8 cellular contexts compared by ENCODE assay signal in the genomic region with DNA sequence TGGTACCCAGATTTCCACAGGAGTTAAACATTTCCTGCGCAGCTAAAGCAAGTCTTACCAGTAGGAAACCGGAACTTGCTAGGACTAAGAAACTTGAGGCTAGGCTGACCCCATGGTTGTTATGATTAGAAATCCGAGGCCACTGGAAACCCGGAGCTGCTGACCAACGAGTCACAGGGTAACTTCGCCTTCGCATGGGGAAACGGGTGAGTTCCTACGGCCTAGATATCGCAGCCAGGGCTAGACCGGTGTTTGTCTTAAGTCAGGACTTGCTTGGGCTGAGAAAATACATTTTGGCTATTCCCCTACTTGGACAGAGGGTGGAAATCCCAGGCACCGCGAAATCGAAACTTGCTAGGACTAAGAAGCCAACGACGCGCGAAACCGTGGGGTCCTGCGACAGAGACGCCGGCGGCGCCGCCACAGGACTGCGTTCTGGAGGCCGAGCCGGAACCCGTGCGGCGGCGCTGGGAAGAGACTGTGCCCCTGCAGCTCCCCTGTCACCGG. TPM values are rescaled to one million over a fixed set of nuclear protein-coding genes. Genes with fewer than 3 reads are reported as not detected.
DNase-seq lines count a peak whose midpoint lies in the region; ATAC-seq and TF ChIP-seq lines count a peak whose summit lies in the region.

No MANE protein-coding gene starts in this region.

- H3K27me3 ChIP-seq in WERI-Rb-1 (ENCODE audit: insufficient read depth, low read depth, severe bottlenecking) = peaks cover 91% of the 10 kb centered on the region
- no peaks in the 10 kb centered on the region for H3K27me3 ChIP-seq in thymus (ENCODE audit: control insufficient read depth, insufficient read depth)

- peak overlapping the region; percentile 99 for H3K27ac Mint-ChIP-seq in activated naive CD4-positive, alpha-beta T cell treated with anti-CD3 and anti-CD28 coated beads for 36 hours

- H3K4me1 ChIP-seq in mucosa of descending colon (ENCODE audit: low read depth) = peaks cover 32% of the 10 kb centered on the region
- H3K4me1 ChIP-seq in thymus (ENCODE audit: control insufficient read depth, insufficient read depth, low read length) = peaks cover 8% of the 10 kb centered on the region

- peak overlapping the region; percentile 96 for H3K4me3 Mint-ChIP-seq in activated naive CD4-positive, alpha-beta T cell treated with anti-CD3 and anti-CD28 coated beads for 36 hours

- peak; percentile 64 for DNase-seq in activated naive CD4-positive, alpha-beta T cell treated with anti-CD3 and anti-CD28 coated beads for 36 hours
- no peak for DNase-seq in activated naive CD4-positive, alpha-beta T cell treated with Interleukin-2 at 50 U/mL for 16 hours
- DNase-seq in NCI-H1930 (lab: John Stamatoyannopoulos, UW) (peak; percentile 76 to 79), WERI-Rb-1 (no peak), epithelial cell of esophagus (ENCODE audit: low read depth) (peak; percentile 57), mucosa of descending colon (peak; percentile 59 to 81 (median 74))

- under 1% methylated on average over 33 of the region's 33 CpGs for whole genome bisulfite sequencing in thymus

- TF ChIP-seq CTCF in WERI-Rb-1 (IDR thresholded peaks at IDR 0.05; ENCODE audit: low read depth, low read length) = no peak
- TF ChIP-seq CTCF in epithelial cell of esophagus (IDR thresholded peaks at IDR 0.05; ENCODE audit: insufficient read depth, low read depth, low read length, missing control alignments) = no peak
- TF ChIP-seq CTCF in mucosa of descending colon (IDR thresholded peaks at IDR 0.05) = no peak

- CTCF ChIA-PET in activated naive CD4-positive, alpha-beta T cell treated with anti-CD3 and anti-CD28 coated beads for 36 hours (lab: Charles Lee) = interaction anchor here (0.6 to 3.2 kb wide), 25 partner anchors 18 to 442 kb away, joined by 3 to 73 read pairs (median 8); a partner anchor contains a TSS

- H3K4me3 ChIP-seq in WERI-Rb-1 (ENCODE audit: low read depth, low read length) = peak overlapping the region; percentile 42
- H3K4me3 ChIP-seq in epithelial cell of esophagus (ENCODE audit: low read length) = peak overlapping the region; percentile 61
- H3K4me3 ChIP-seq in mucosa of descending colon = peak overlapping the region; percentile 26
- peak overlapping the region; percentile 59 for H3K4me3 ChIP-seq in thymus (ENCODE audit: low read length)

- peaks cover 10% of the 10 kb centered on the region for H3K36me3 Mint-ChIP-seq in activated naive CD4-positive, alpha-beta T cell treated with anti-CD3 and anti-CD28 coated beads for 36 hours (ENCODE audit: low read depth)

- ATAC-seq in HG02884 (IDR thresholded peaks at IDR 0.05; ENCODE audit: unreplicated experiment) (peak; percentile 9), mucosa of descending colon (peak; percentile 48)

- peaks cover 19% of the 10 kb centered on the region for H3K4me1 Mint-ChIP-seq in activated naive CD4-positive, alpha-beta T cell treated with anti-CD3 and anti-CD28 coated beads for 36 hours (ENCODE audit: low read depth)

- intact Hi-C loops in activated naive CD4-positive, alpha-beta T cell treated with anti-CD3 and anti-CD28 coated beads for 36 hours (cut with micrococcal nuclease) = loop anchor here (5.0 to 10.0 kb wide), 2 partner anchors 284 to 1117 kb away; a partner anchor contains a TSS
- intact Hi-C loops in mucosa of descending colon (cut with DNase I, micrococcal nuclease) = loop anchor here in 1 of 2 donors (5.0 kb wide), 1 partner anchor 44 kb away; no protein-coding TSS in a partner anchor

- H3K27ac ChIP-seq in WERI-Rb-1 (no peak overlapping the region), thymus (ENCODE audit: low read depth) (peak overlapping the region; percentile 96)

- no peaks in the 10 kb centered on the region for H3K9me3 Mint-ChIP-seq in activated naive CD4-positive, alpha-beta T cell treated with anti-CD3 and anti-CD28 coated beads for 36 hours

- no peaks in the 10 kb centered on the region for H3K36me3 ChIP-seq in WERI-Rb-1
- H3K36me3 ChIP-seq in mucosa of descending colon (ENCODE audit: low read depth) = no peaks in the 10 kb centered on the region
- no peaks in the 10 kb centered on the region for H3K36me3 ChIP-seq in thymus (ENCODE audit: control insufficient read depth, insufficient read depth)

- H3K9me3 ChIP-seq in WERI-Rb-1 (ENCODE audit: severe bottlenecking) = peaks cover 39% of the 10 kb centered on the region
- H3K9me3 ChIP-seq in mucosa of descending colon = no peaks in the 10 kb centered on the region
- H3K9me3 ChIP-seq in thymus (ENCODE audit: control insufficient read depth) = no peaks in the 10 kb centered on the region

- no peaks in the 10 kb centered on the region for H3K27me3 Mint-ChIP-seq in activated naive CD4-positive, alpha-beta T cell treated with anti-CD3 and anti-CD28 coated beads for 36 hours (ENCODE audit: low read depth)

RNA-seq across cellular contexts. Expression of a gene that starts 1.6 kb away (rescaled TPM):
- total RNA-seq in activated naive CD4-positive, alpha-beta T cell treated with anti-CD3 and anti-CD28 coated beads for 36 hours = 1 to 10 TPM; 6.0 to 6.5 TPM
- total RNA-seq in mucosa of descending colon = 1 to 10 TPM; 1.3 to 2.3 (median 1.8) TPM
- 68.7 TPM for polyA plus RNA-seq in thymus

Comparison
In these comparisons a context has a peak if more than half of its experiments do, and no peak if none do; other contexts are left out.
1. DNase-seq: peak in activated naive CD4-positive, alpha-beta T cell treated with anti-CD3 and anti-CD28 coated beads for 36 hours (single experiment), NCI-H1930 (2 of 2), epithelial cell of esophagus (single experiment) and mucosa of descending colon (3 of 3); none in activated naive CD4-positive, alpha-beta T cell treated with Interleukin-2 at 50 U/mL for 16 hours (single experiment) and WERI-Rb-1 (single experiment).
2. Peak in every context shown above with its lines, with median percentiles within 50 percentile points of each other: H3K4me3 ChIP-seq.